15 cellular contexts compared by ENCODE assay signal in genomic region chr13:99005609-99006008, GRCh38. TPM values are rescaled to one million over a fixed set of nuclear protein-coding genes. Genes with fewer than 3 reads are reported as not detected.
DNase-seq lines count a peak whose midpoint lies in the region; ATAC-seq and TF ChIP-seq lines count a peak whose summit lies in the region.
"Had no signal": no experiment of that assay in that cellular context is flagged by ENCODE, and none has a peak within 500 bp of the region (broad histone marks: within the 10 kb centered on the region; RNA-seq: fewer than 3 reads in every experiment).

No MANE protein-coding gene starts in this region.

- H3K4me1 ChIP-seq in BLaER1 = peaks cover 17% of the 10 kb centered on the region
- peaks cover 46% of the 10 kb centered on the region for H3K4me1 ChIP-seq in foreskin keratinocyte

- H4K20me1 ChIP-seq in BLaER1 = no peaks in the 10 kb centered on the region

- peak overlapping the region; percentile 54; the same call in 1 of the 2 replicates for H3K4me2 ChIP-seq in BLaER1
- H3K4me2 ChIP-seq: PC-9 had no signal

- TF ChIP-seq CTCF in foreskin keratinocyte (conservative IDR thresholded peaks at IDR 0.05) = no peak

- H3K4me3 ChIP-seq in BLaER1 = no peak overlapping the region
- H3K4me3 ChIP-seq: PC-9 had no signal

- DNase-seq in HEK293T (ENCODE audit: extremely low spot score) (no peak), SK-MEL-5 (ENCODE audit: low read depth, low spot score) (peak; percentile 15), foreskin keratinocyte (no peak), iPS-NIHi7 (ENCODE audit: extremely low spot score) (no peak), hippocampal formation (lab: John Stamatoyannopoulos, UW) (no peak), NCI-H2227 (lab: John Stamatoyannopoulos, UW; ENCODE audit: unreplicated experiment) (no peak)
- DNase-seq: CD8-positive, alpha-beta T cell; NCI-H187 treated with DMSO at 0.1 percent for 48 hours; NCI-H2171; NCI-H446 treated with DMSO at 0.1 percent for 48 hours; NCI-H774; PC-9; T-cell had no signal

- in situ Hi-C loops in SK-MEL-5 (cut with HindIII; ENCODE audit: low pct_unique_long_range_greater_than_20kb, low sequenced_read_pairs) = no loop called here

- H3K27me3 ChIP-seq in BLaER1 (no peaks in the 10 kb centered on the region), foreskin keratinocyte (no peaks in the 10 kb centered on the region)

- H3K27ac ChIP-seq in BLaER1 (no peak overlapping the region), foreskin keratinocyte (no peak overlapping the region)
- H3K27ac ChIP-seq: PC-9 had no signal

- ATAC-seq in foreskin keratinocyte = peak; percentile 19
- no peak for ATAC-seq in HG02588 (IDR thresholded peaks at IDR 0.05; ENCODE audit: unreplicated experiment)
- ATAC-seq: CD8-positive, alpha-beta T cell; T-cell had no signal

- CTCF ChIA-PET in HEK293T (lab: Yijun Ruan, JAX) = interaction anchor here (0.7 kb wide), 1 partner anchor 114 kb away, joined by 4 read pairs; no protein-coding TSS in a partner anchor

- H3K9me3 ChIP-seq in BLaER1 = no peaks in the 10 kb centered on the region

- H3K36me3 ChIP-seq in BLaER1 = no peaks in the 10 kb centered on the region

- POLR2A ChIA-PET in HEK293T (lab: Yijun Ruan, JAX) = no interaction called here

- H3K9ac ChIP-seq in BLaER1 = no peak overlapping the region

TF ChIP-seq in HEK293T, 16 proteins besides CTCF, POLR2A, EP300 and RAD21:
- no peak for TF ChIP-seq PKNOX1 (IDR thresholded peaks at IDR 0.05)
- TF ChIP-seq L3MBTL2 (conservative IDR thresholded peaks at IDR 0.05) = no peak
- peak; percentile 52; the same call in 1 of the 2 replicates for TF ChIP-seq ZNF384 (IDR thresholded peaks at IDR 0.05)
- no peak for TF ChIP-seq TARDBP (IDR thresholded peaks at IDR 0.05)

RNA-seq across cellular contexts. Expression of gene DOCK9, which starts 27.7 kb away (rescaled TPM):
- total RNA-seq in SK-MEL-5 (2014; rRNA removed; shearing (Covaris generic)) = 14.3 and 16.2 TPM in 2 replicates
- polyA plus RNA-seq in SK-MEL-5 (2015; cell fraction: cytosol; rRNA removed) = 28.7 and 44.5 TPM in 2 replicates
- 71.4 and 116 TPM in 2 replicates for polyA plus RNA-seq in SK-MEL-5 (2015; cell fraction: nucleus; rRNA removed)
- 160 and 175 TPM in 2 replicates for total RNA-seq in foreskin keratinocyte
- 29.6 and 32.6 TPM in 2 replicates for polyA plus RNA-seq in foreskin keratinocyte
